10 cellular contexts compared by ENCODE assay signal in genomic region chr11:95152878-95153856, GRCh38.
DNase-seq lines count a peak whose midpoint lies in the region; ATAC-seq lines count a peak whose summit lies in the region.
"Had no signal": no experiment of that assay in that cellular context is flagged by ENCODE, and none has a peak within 500 bp of the region (broad histone marks: within the 10 kb centered on the region; RNA-seq: fewer than 3 reads in every experiment).

No MANE protein-coding gene starts in this region.

- H3K4me3 Mint-ChIP-seq in CD4-positive, alpha-beta memory T cell: peak overlapping the region; percentile 85 to 96 (median 92)
- peak overlapping the region; percentile 89 for H3K4me3 Mint-ChIP-seq in activated T-helper 17 cell treated with anti-CD3 and anti-CD28 coated beads, Interleukin-2, amount 50 U/mL, for 72 hours

- H3K9ac ChIP-seq in mucosa of stomach (ENCODE audit: low read length): peak overlapping the region; percentile 33

- H3K27me3 Mint-ChIP-seq in CD4-positive, alpha-beta memory T cell: no peaks in the 10 kb centered on the region
- H3K27me3 Mint-ChIP-seq in activated T-helper 17 cell treated with anti-CD3 and anti-CD28 coated beads, Interleukin-2, amount 50 U/mL, for 72 hours: no peaks in the 10 kb centered on the region

- H3K4me1 Mint-ChIP-seq in CD4-positive, alpha-beta memory T cell: peaks cover 35 to 61% (median 48%) of the 10 kb centered on the region in 4 donors
- H3K4me1 Mint-ChIP-seq in activated T-helper 17 cell treated with anti-CD3 and anti-CD28 coated beads, Interleukin-2, amount 50 U/mL, for 72 hours: peaks cover 29% of the 10 kb centered on the region

- H3K4me3 ChIP-seq in CD4-positive, alpha-beta memory T cell (ENCODE audit: low read length in 2 of 2): peak overlapping the region; percentile 10 to 45
- H3K4me3 ChIP-seq in mucosa of stomach (ENCODE audit: low read length): no peak overlapping the region

- ATAC-seq in HG03432 (IDR thresholded peaks at IDR 0.05; ENCODE audit: unreplicated experiment): peak; percentile 13
- peak; percentile 2 for ATAC-seq in activated T-helper 17 cell treated with anti-CD3 and anti-CD28 coated beads, Interleukin-2, amount 50 U/mL, for 72 hours (replicated peaks)
- ATAC-seq in GM18868 (IDR thresholded peaks at IDR 0.05; ENCODE audit: unreplicated experiment): no peak

- H3K9me3 Mint-ChIP-seq in CD4-positive, alpha-beta memory T cell: no peaks in the 10 kb centered on the region
- H3K9me3 Mint-ChIP-seq in activated T-helper 17 cell treated with anti-CD3 and anti-CD28 coated beads, Interleukin-2, amount 50 U/mL, for 72 hours: no peaks in the 10 kb centered on the region

- H3K27me3 ChIP-seq in CD4-positive, alpha-beta memory T cell (ENCODE audit: insufficient read depth, low read length): no peaks in the 10 kb centered on the region
- H3K27me3 ChIP-seq in mucosa of stomach (ENCODE audit: control insufficient read depth, insufficient read depth, low read length): no peaks in the 10 kb centered on the region

- POLR2A ChIA-PET in CD4-positive, alpha-beta memory T cell (lab: Charles Lee; ENCODE audit: partially characterized antibody): interaction anchor here (0.6 to 8.6 kb wide), 20 partner anchors 7 to 1236 kb away, joined by 3 to 138 read pairs (median 8); partner anchors contain the start of genes CCDC82, CEP57, ENDOD1 and FAM76B

- H3K36me3 Mint-ChIP-seq in CD4-positive, alpha-beta memory T cell: peaks cover 3 to 7% of the 10 kb centered on the region in 2 donors
- no peaks in the 10 kb centered on the region for H3K36me3 Mint-ChIP-seq in activated T-helper 17 cell treated with anti-CD3 and anti-CD28 coated beads, Interleukin-2, amount 50 U/mL, for 72 hours (ENCODE audit: low read depth)

- H3K27ac ChIP-seq in CD4-positive, alpha-beta memory T cell (ENCODE audit: low read depth, low read length): peak overlapping the region; percentile 78

- DNase-seq in CD4-positive, alpha-beta memory T cell: peak; percentile 28 to 46 (median 36)
- DNase-seq in glomerular visceral epithelial cell (ENCODE audit: extremely low spot score): no peak
- DNase-seq in DMS53 (lab: John Stamatoyannopoulos, UW): no peak
- DNase-seq in NCI-H2107 treated with DMSO at 0.1 percent for 48 hours (lab: John Stamatoyannopoulos, UW; ENCODE audit: unreplicated experiment): no peak
- DNase-seq: caudate nucleus; stimulated activated CD4-positive, alpha-beta T cell treated with anti-CD3 and anti-CD28 coated beads, Interleukin-12 subunit alpha, Interleukin-12 subunit beta, amount 100 ng/mL, for 4 hours had no signal

- H3K9me3 ChIP-seq in CD4-positive, alpha-beta memory T cell (ENCODE audit: control insufficient read depth in 1 of 2, low read length in 2 of 2): no peaks in the 10 kb centered on the region
- no peaks in the 10 kb centered on the region for H3K9me3 ChIP-seq in mucosa of stomach (ENCODE audit: control insufficient read depth, low read length)

- H3K27ac Mint-ChIP-seq in CD4-positive, alpha-beta memory T cell: peak overlapping the region; percentile 90 to 99 (median 97)
- H3K27ac Mint-ChIP-seq in activated T-helper 17 cell treated with anti-CD3 and anti-CD28 coated beads, Interleukin-2, amount 50 U/mL, for 72 hours: peak overlapping the region; percentile 92

- H3K36me3 ChIP-seq in CD4-positive, alpha-beta memory T cell (ENCODE audit: insufficient read depth, low read length): no peaks in the 10 kb centered on the region
- H3K36me3 ChIP-seq in mucosa of stomach (ENCODE audit: control insufficient read depth, insufficient read depth, low read length): no peaks in the 10 kb centered on the region

- peaks cover 41% of the 10 kb centered on the region for H3K4me1 ChIP-seq in CD4-positive, alpha-beta memory T cell (ENCODE audit: insufficient read depth, low read length)
- peaks cover 10% of the 10 kb centered on the region for H3K4me1 ChIP-seq in mucosa of stomach (ENCODE audit: control insufficient read depth, insufficient read depth, low read length)

- intact Hi-C loops in CD4-positive, alpha-beta memory T cell (cut with micrococcal nuclease): loop anchor here (5.0 to 10.0 kb wide), 3 partner anchors 366 to 1274 kb away; partner anchors contain the start of gene C11orf97

- CTCF ChIA-PET in CD4-positive, alpha-beta memory T cell (lab: Charles Lee; ENCODE audit: partially characterized antibody): interaction anchor here (0.9 to 16.1 kb wide), 36 partner anchors 12 to 1412 kb away, joined by 3 to 446 read pairs (median 4); partner anchors contain the start of genes C11orf54, CEP57, CWC15 and ENDOD1

Comparison
In these comparisons a context has a peak if more than half of its experiments do, and no peak if none do; other contexts are left out.
1. DNase-seq: peak in CD4-positive, alpha-beta memory T cell (5 of 5); none in glomerular visceral epithelial cell (single experiment), DMS53 (single experiment) and NCI-H2107 treated with DMSO at 0.1 percent for 48 hours (single experiment).